8 cellular contexts compared by ENCODE assay signal in genomic region chr19:41409288-41409687, GRCh38. TPM values are rescaled to one million over a fixed set of nuclear protein-coding genes. Genes with fewer than 3 reads are reported as not detected.
DNase-seq lines count a peak whose midpoint lies in the region; ATAC-seq, FAIRE-seq and TF ChIP-seq lines count a peak whose summit lies in the region.

No MANE protein-coding gene starts in this region.

- H3K4me3 ChIP-seq in gastroesophageal sphincter (no peak overlapping the region), prostate gland (no peak overlapping the region)

- H3K4me1 ChIP-seq in gastroesophageal sphincter (peaks cover 0 to 64% (median 4%) of the 10 kb centered on the region in 3 donors), prostate gland (replicated peaks) (peaks cover 10% of the 10 kb centered on the region)

- TF ChIP-seq POLR2A in H54 (IDR thresholded peaks at IDR 0.05; ENCODE audit: low read depth, low read length) (no peak), gastroesophageal sphincter (IDR thresholded peaks at IDR 0.05) (no peak), prostate gland (IDR thresholded peaks at IDR 0.05) (no peak)

- H3K9me3 ChIP-seq in gastroesophageal sphincter = no peaks in the 10 kb centered on the region
- H3K9me3 ChIP-seq in prostate gland = no peaks in the 10 kb centered on the region

- 36 to 47% methylated on average over 3 to 4 of the region's 4 CpGs for WGBS in gastroesophageal sphincter (ENCODE audit: low coverage in 1 of 2), 2 donors
- WGBS in prostate gland = 38% methylated on average over 4 of the region's 4 CpGs

- no peak for TF ChIP-seq EP300 in gastroesophageal sphincter (IDR thresholded peaks at IDR 0.05)

- H3K27ac ChIP-seq in gastroesophageal sphincter = peak overlapping the region in 2 of 4 donors; percentile 37 to 47
- peak overlapping the region; percentile 50 to 55 for H3K27ac ChIP-seq in prostate gland

- H3K36me3 ChIP-seq in gastroesophageal sphincter = peaks cover 0 to 50% of the 10 kb centered on the region in 2 donors
- peaks cover 0 to 6% of the 10 kb centered on the region in 2 donors for H3K36me3 ChIP-seq in prostate gland

- TF ChIP-seq CTCF in gastroesophageal sphincter (IDR thresholded peaks at IDR 0.05) (no peak), prostate gland (IDR thresholded peaks at IDR 0.05) (no peak)

- intact Hi-C loops in prostate gland (cut with DNase I) = no loop called here

- H3K27me3 ChIP-seq in gastroesophageal sphincter (no peaks in the 10 kb centered on the region), prostate gland (replicated peaks; ENCODE audit: insufficient read depth) (no peaks in the 10 kb centered on the region)

- DNase-seq in H54 (ENCODE audit: insufficient read length, low spot score) = peak; percentile 74
- DNase-seq in RPMI8226 = peak; percentile 12
- peak; percentile 76 for DNase-seq in prostate gland (ENCODE audit: low spot score)
- no peak for DNase-seq in MV-4-11 (lab: John Stamatoyannopoulos, UW)
- no peak for DNase-seq in NCI-H1694 treated with DMSO at 0.1 percent for 48 hours (lab: John Stamatoyannopoulos, UW)
- DNase-seq in D341Med (ENCODE audit: low spot score) = no peak

- FAIRE-seq in H54 (lab: Jason Lieb, UNC) = no peak

- ATAC-seq in gastroesophageal sphincter (peak; percentile 65), GM18511 (IDR thresholded peaks at IDR 0.05; ENCODE audit: unreplicated experiment) (no peak)

RNA-seq across cellular contexts. Expression of gene BCKDHA, which starts 11.7 kb away (rescaled TPM):
- 10 to 100 TPM; 35.0 to 47.9 (median 38.3) TPM for total RNA-seq in gastroesophageal sphincter
- total RNA-seq in prostate gland = 10 to 100 TPM; 69.0 to 72.5 TPM

RNA-seq across cellular contexts. Expression of gene EXOSC5, which starts 12.1 kb away (rescaled TPM):
- 10 to 100 TPM; 11.4 to 16.0 (median 14.2) TPM for total RNA-seq in gastroesophageal sphincter
- total RNA-seq in prostate gland = 10 to 100 TPM; 29.6 to 34.0 TPM

RNA-seq across cellular contexts. Expression of gene B3GNT8, which starts 17.9 kb away (rescaled TPM):
- 1 to 10 TPM; 1.9 to 6.1 (median 2.7) TPM for total RNA-seq in gastroesophageal sphincter
- total RNA-seq in prostate gland = 10 to 100 TPM in 1 of 2 donors, 1 to 10 TPM in 1; 9.4 to 11.6 TPM

RNA-seq across cellular contexts. Expression of gene DMAC2, which starts 30.4 kb away (rescaled TPM):
- total RNA-seq in gastroesophageal sphincter (10 to 100 TPM; 37.6 to 67.0 (median 51.4) TPM), prostate gland (10 to 100 TPM; 42.4 to 42.9 TPM)

RNA-seq across cellular contexts. Expression of gene TMEM91, which starts 33.0 kb away (rescaled TPM):
- total RNA-seq in gastroesophageal sphincter (10 to 100 TPM in 2 of 4 donors, 1 to 10 TPM in 2; 7.9 to 17.5 (median 13.3) TPM), prostate gland (10 to 100 TPM; 15.7 to 19.7 TPM)

Comparison
In these comparisons a context has a peak if more than half of its experiments do, and no peak if none do; other contexts are left out.
1. DNase-seq: peak in H54 (single experiment), RPMI8226 (single experiment) and prostate gland (single experiment); none in MV-4-11 (single experiment), NCI-H1694 treated with DMSO at 0.1 percent for 48 hours (single experiment) and D341Med (single experiment).